20 cellular contexts compared by ENCODE assay signal in the genomic region with DNA sequence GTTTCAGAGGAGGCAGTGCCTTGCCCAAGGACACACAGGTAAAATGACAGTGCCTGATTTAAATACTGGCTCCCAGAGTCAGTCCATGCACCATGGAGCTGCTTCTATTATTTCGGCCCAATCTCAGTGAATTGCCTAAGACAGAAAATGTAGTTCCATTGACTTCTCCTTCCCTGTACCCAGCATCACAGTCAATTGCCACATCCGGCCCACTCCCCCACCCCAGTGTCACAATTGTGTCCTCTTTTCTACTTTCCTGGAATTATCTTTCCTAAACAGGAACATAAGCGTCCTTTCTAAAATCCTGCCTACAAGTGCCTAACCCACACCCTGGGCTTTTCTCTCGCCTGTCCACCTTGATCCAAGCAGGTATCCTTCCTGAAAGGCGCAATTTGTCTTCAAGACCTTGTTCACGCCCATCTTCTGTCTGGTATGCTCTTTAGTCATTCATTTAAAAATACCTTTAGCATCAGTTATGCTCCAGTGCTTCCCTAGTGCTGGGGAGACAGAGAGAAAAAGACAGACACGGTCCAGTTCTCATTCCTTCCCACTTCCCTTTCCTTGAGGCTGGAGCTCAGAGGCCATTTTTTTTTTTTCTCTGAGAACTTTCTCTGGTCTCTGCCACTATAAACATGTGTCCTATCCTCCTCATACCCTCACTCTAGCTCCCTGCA.
"Had no signal": no experiment of that assay in that cellular context is flagged by ENCODE, and none has a peak within 500 bp of the region (broad histone marks: within the 10 kb centered on the region; RNA-seq: fewer than 3 reads in every experiment).

No MANE protein-coding gene starts in this region.

- FAIRE-seq: bronchial epithelial cell, endometrium had no signal

- H3K27ac Mint-ChIP-seq: activated CD8-positive, alpha-beta T cell treated with anti-CD3 and anti-CD28 coated beads for 36 hours; activated T-helper 1 cell treated with anti-CD3 and anti-CD28 coated beads, Interleukin-12 subunit alpha, Interleukin-12 subunit beta, Interleukin-2, Interleukin-4 antibody, amounts not matched to agents 30 ng/mL and 10 ng/mL and 1 ng/mL, durations not matched to agents 14 hours and 24 hours and 36 hours; immature natural killer cell; memory B cell; natural killer cell treated with Interleukin-12 subunit alpha and Interleukin-12 subunit beta and Interleukin-15 and Interleukin-18, amount 100 ng/mL, for 72 hours; type B pancreatic cell had no signal

- H3K27ac ChIP-seq: dorsolateral prefrontal cortex, esophagus muscularis mucosa, left lung, psoas muscle, WERI-Rb-1 had no signal

- H3K4me3 ChIP-seq: dorsolateral prefrontal cortex, esophagus muscularis mucosa, left lung, psoas muscle had no signal

- H3K36me3 ChIP-seq: esophagus muscularis mucosa, left lung, WERI-Rb-1 had no signal

- H3K4me1 ChIP-seq: esophagus muscularis mucosa, left lung, psoas muscle had no signal

- ATAC-seq: activated CD8-positive, alpha-beta T cell treated with anti-CD3 and anti-CD28 coated beads for 36 hours; left lung; natural killer cell treated with Interleukin-12 subunit alpha and Interleukin-12 subunit beta and Interleukin-15 and Interleukin-18, amount 100 ng/mL, for 72 hours; psoas muscle; sciatic nerve had no signal

- DNase-seq: activated CD4-positive, alpha-beta T cell treated with anti-CD3 and anti-CD28 coated beads for 4 hours; activated CD8-positive, alpha-beta T cell treated with anti-CD3 and anti-CD28 coated beads for 36 hours; activated naive CD4-positive, alpha-beta T cell; aorta; dorsolateral prefrontal cortex; glutamatergic neuron; immature natural killer cell; left lung; psoas muscle; stimulated activated CD4-positive, alpha-beta T cell treated with anti-CD3 and anti-CD28 coated beads, Interleukin-12 subunit alpha, Interleukin-12 subunit beta, amount 100 ng/mL, for 4 hours; stimulated activated naive CD4-positive, alpha-beta T cell; WERI-Rb-1 had no signal

- H3K27me3 ChIP-seq: dorsolateral prefrontal cortex, esophagus muscularis mucosa, left lung had no signal

- H3K36me3 Mint-ChIP-seq: immature natural killer cell; memory B cell; natural killer cell treated with Interleukin-12 subunit alpha and Interleukin-12 subunit beta and Interleukin-15 and Interleukin-18, amount 100 ng/mL, for 72 hours; type B pancreatic cell had no signal

- H3K27me3 Mint-ChIP-seq: activated CD8-positive, alpha-beta T cell treated with anti-CD3 and anti-CD28 coated beads for 36 hours; memory B cell; natural killer cell treated with Interleukin-12 subunit alpha and Interleukin-12 subunit beta and Interleukin-15 and Interleukin-18, amount 100 ng/mL, for 72 hours; type B pancreatic cell had no signal

- H3K4me3 Mint-ChIP-seq: activated CD8-positive, alpha-beta T cell treated with anti-CD3 and anti-CD28 coated beads for 36 hours; activated T-helper 1 cell treated with anti-CD3 and anti-CD28 coated beads, Interleukin-12 subunit alpha, Interleukin-12 subunit beta, Interleukin-2, Interleukin-4 antibody, amounts not matched to agents 30 ng/mL and 10 ng/mL and 1 ng/mL, durations not matched to agents 14 hours and 24 hours and 36 hours; memory B cell; natural killer cell treated with Interleukin-12 subunit alpha and Interleukin-12 subunit beta and Interleukin-15 and Interleukin-18, amount 100 ng/mL, for 72 hours; type B pancreatic cell had no signal

- H3K9me3 ChIP-seq: esophagus muscularis mucosa, left lung, psoas muscle had no signal

- H3K4me1 Mint-ChIP-seq: immature natural killer cell, memory B cell had no signal

- H3K9me3 Mint-ChIP-seq: activated CD8-positive, alpha-beta T cell treated with anti-CD3 and anti-CD28 coated beads for 36 hours; activated T-helper 1 cell treated with anti-CD3 and anti-CD28 coated beads, Interleukin-12 subunit alpha, Interleukin-12 subunit beta, Interleukin-2, Interleukin-4 antibody, amounts not matched to agents 30 ng/mL and 10 ng/mL and 1 ng/mL, durations not matched to agents 14 hours and 24 hours and 36 hours; type B pancreatic cell had no signal
